ENCODE assay signal across 1 cellular context in the genomic region with DNA sequence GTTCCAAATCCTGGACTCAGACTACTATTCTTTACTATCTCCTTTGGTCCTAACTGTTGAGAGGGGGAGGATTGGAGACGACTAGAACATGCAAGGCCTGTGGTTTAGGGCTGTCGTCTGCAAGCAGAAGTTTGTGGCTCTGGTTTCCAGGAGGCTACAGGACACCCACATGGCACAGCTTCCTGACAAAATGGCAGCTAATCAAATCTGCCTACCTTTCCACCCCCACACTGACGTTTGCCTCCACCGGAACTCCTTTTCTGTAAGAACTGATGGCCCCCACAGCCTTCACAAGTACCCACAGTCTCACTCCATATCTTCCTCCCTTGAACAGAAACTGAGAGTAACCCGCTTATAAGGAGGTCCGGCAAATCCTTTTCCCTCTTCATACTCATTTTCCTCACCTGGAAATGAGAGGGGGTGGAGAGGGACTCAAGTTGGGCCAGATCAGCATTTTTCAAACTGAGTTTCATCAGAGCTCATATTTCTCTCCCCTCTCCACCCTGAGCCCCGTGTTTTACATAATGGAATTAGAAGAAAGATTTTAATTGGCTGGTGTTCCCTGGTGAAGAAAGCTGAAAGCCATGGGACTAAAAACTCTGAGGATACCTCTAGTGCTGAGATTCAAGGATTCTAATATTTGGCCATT.
A peak's percentile ranks its signal among the peaks of the same experiment; 100 is the strongest.
TF ChIP-seq lines count a peak whose summit lies in the region.

No MANE protein-coding gene starts in this region.

TF ChIP-seq in HepG2, 621 proteins besides CTCF, POLR2A, EP300 and RAD21:
- TF ChIP-seq MAFK (conservative IDR thresholded peaks at IDR 0.05 in 1 of 2, IDR thresholded peaks at IDR 0.05 in 1 of 2; ENCODE audit: low read length in 2 of 2): peak; percentile 27 to 49; a peak in 3 of 4 replicates
- peak; percentile 20; the same call in 1 of the 2 replicates for TF ChIP-seq MAFF (IDR thresholded peaks at IDR 0.05; ENCODE audit: low read depth, low read length)
- no peak for TF ChIP-seq ZBTB25 (CRISPR knock-in tag; IDR thresholded peaks at IDR 0.05)
